Comparison of ENCODE assay signal across 8 cellular contexts in genomic region chr19:49665301-49666119, GRCh38. TPM values are rescaled to one million over a fixed set of nuclear protein-coding genes. Genes with fewer than 3 reads are reported as not detected.
DNase-seq lines count a peak whose midpoint lies in the region; ATAC-seq lines count a peak whose summit lies in the region.

A gene with protein sequence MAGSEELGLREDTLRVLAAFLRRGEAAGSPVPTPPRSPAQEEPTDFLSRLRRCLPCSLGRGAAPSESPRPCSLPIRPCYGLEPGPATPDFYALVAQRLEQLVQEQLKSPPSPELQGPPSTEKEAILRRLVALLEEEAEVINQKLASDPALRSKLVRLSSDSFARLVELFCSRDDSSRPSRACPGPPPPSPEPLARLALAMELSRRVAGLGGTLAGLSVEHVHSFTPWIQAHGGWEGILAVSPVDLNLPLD (plus strand): TSS chr19:49665933. CDS start chr19:49666693, 760 bp downstream.
TSS of gene IRF3 (minus strand) at chr19:49665857. CDS start at chr19:49664838, 1,019 bp downstream.

- ATAC-seq in natural killer cell treated with Interleukin-12 subunit alpha and Interleukin-12 subunit beta and Interleukin-15 and Interleukin-18, amount 100 ng/mL, for 72 hours = peak; percentile 93

- peaks cover 34 to 38% of the 10 kb centered on the region in 2 donors for H3K4me1 Mint-ChIP-seq in natural killer cell treated with Interleukin-12 subunit alpha and Interleukin-12 subunit beta and Interleukin-15 and Interleukin-18, amount 100 ng/mL, for 72 hours (ENCODE audit: low read depth in 2 of 2)

- H3K27ac Mint-ChIP-seq in natural killer cell treated with Interleukin-12 subunit alpha and Interleukin-12 subunit beta and Interleukin-15 and Interleukin-18, amount 100 ng/mL, for 72 hours = peak within 1 kb of the TSS; percentile 94 to 100

- no peaks in the 10 kb centered on the region for H3K27me3 Mint-ChIP-seq in natural killer cell treated with Interleukin-12 subunit alpha and Interleukin-12 subunit beta and Interleukin-15 and Interleukin-18, amount 100 ng/mL, for 72 hours

- H3K36me3 Mint-ChIP-seq in natural killer cell treated with Interleukin-12 subunit alpha and Interleukin-12 subunit beta and Interleukin-15 and Interleukin-18, amount 100 ng/mL, for 72 hours = peaks cover 4% of the 10 kb centered on the region

- peak within 1 kb of the TSS; percentile 99 for H3K4me3 Mint-ChIP-seq in natural killer cell treated with Interleukin-12 subunit alpha and Interleukin-12 subunit beta and Interleukin-15 and Interleukin-18, amount 100 ng/mL, for 72 hours

- H3K9me3 Mint-ChIP-seq in natural killer cell treated with Interleukin-12 subunit alpha and Interleukin-12 subunit beta and Interleukin-15 and Interleukin-18, amount 100 ng/mL, for 72 hours = no peaks in the 10 kb centered on the region

- peak; percentile 97 for DNase-seq in EL
- peak; percentile 96 for DNase-seq in H4 (ENCODE audit: low spot score)
- peak; percentile 98 for DNase-seq in LoVo (ENCODE audit: low spot score)
- peak; percentile 61 for DNase-seq in SHP77 treated with DMSO at 0.1 percent for 48 hours (lab: John Stamatoyannopoulos, UW)
- peak; percentile 99 for DNase-seq in activated effector memory CD4-positive, alpha-beta T cell treated with Interleukin-2 at 50 U/mL for 16 hours
- peak; percentile 96 for DNase-seq in fibroblast of peridontal ligament (ENCODE audit: extremely low read depth)
- DNase-seq in natural killer cell treated with Interleukin-12 subunit alpha and Interleukin-12 subunit beta and Interleukin-15 and Interleukin-18, amount 100 ng/mL, for 72 hours (ENCODE audit: low spot score) = peak; percentile 99
- peak; percentile 97 for DNase-seq in stimulated activated naive CD4-positive, alpha-beta T cell treated with Interleukin-2 at 50 U/mL for 16 hours (lab: John Stamatoyannopoulos, UW)

RNA-seq across cellular contexts. Expression of the first gene that starts in this region (rescaled TPM):
- 9.0 and 14.8 TPM in 2 replicates for total RNA-seq in H4 (2014; rRNA removed; shearing (Covaris generic))
- 10 to 100 TPM; 45.9 to 98.0 TPM for total RNA-seq in natural killer cell treated with Interleukin-12 subunit alpha and Interleukin-12 subunit beta and Interleukin-15 and Interleukin-18, amount 100 ng/mL, for 72 hours

RNA-seq across cellular contexts. Expression of gene IRF3, which starts in this region (rescaled TPM):
- 123 and 133 TPM in 2 replicates for total RNA-seq in H4 (2014; rRNA removed; shearing (Covaris generic))
- 100 to 1,000 TPM; 167 to 185 TPM for total RNA-seq in natural killer cell treated with Interleukin-12 subunit alpha and Interleukin-12 subunit beta and Interleukin-15 and Interleukin-18, amount 100 ng/mL, for 72 hours

Comparison
In these comparisons a context has a peak if more than half of its experiments do, and no peak if none do; other contexts are left out.
1. Peak in every context shown above with its lines: DNase-seq and ATAC-seq.